Comparison of ENCODE assay signal across 21 cellular contexts in genomic region chr1:3142236-3142635, GRCh38.
DNase-seq lines count a peak whose midpoint lies in the region; ATAC-seq and TF ChIP-seq lines count a peak whose summit lies in the region.
"Had no signal": no experiment of that assay in that cellular context is flagged by ENCODE, and none has a peak within 500 bp of the region (broad histone marks: within the 10 kb centered on the region; RNA-seq: fewer than 3 reads in every experiment).

No MANE protein-coding gene starts in this region.

- peak overlapping the region in 8 of 11 experiments; percentile 16 to 67 (median 43); a peak in 14 of 22 replicates for H3K4me2 ChIP-seq in BLaER1 treated with 17β-estradiol and CSF1 and Interleukin-3, amounts not matched to agents 10 nM and 100 nM
- H3K4me2 ChIP-seq in neural cell (ENCODE audit: low read length) (no peak overlapping the region), neuronal stem cell (ENCODE audit: insufficient read depth, low read length, poor library complexity, severe bottlenecking) (no peak overlapping the region)
- H3K4me2 ChIP-seq: A549 had no signal

- TF ChIP-seq RAD21 in neural cell (conservative IDR thresholded peaks at IDR 0.05): no peak

- WGBS in neuronal stem cell (ENCODE audit: extremely low coverage in 2 of 2, insufficient read length in 2 of 2, insufficient replicate concordance in 1 of 2), 2 donors: no CpG with 5 or more reads among the region's 17 CpGs

- peak overlapping the region; percentile 94 for H3K23ac ChIP-seq in neuronal stem cell (ENCODE audit: low read depth, low read length, poor library complexity)

- no peak overlapping the region for H3K4ac ChIP-seq in neuronal stem cell (ENCODE audit: low read length)

- H2BK15ac ChIP-seq in neuronal stem cell (ENCODE audit: low read length): peak overlapping the region; percentile 10

- H3K27ac ChIP-seq in BLaER1 treated with 17β-estradiol and CSF1 and Interleukin-3, amounts not matched to agents 10 nM and 100 nM: no peak overlapping the region
- H3K27ac ChIP-seq in neural cell (ENCODE audit: low read length) (peak overlapping the region; percentile 71), neuronal stem cell (replicated peaks; ENCODE audit: low read length) (no peak overlapping the region), brain microvascular endothelial cell (no peak overlapping the region)
- H3K27ac ChIP-seq: A549, C4-2B had no signal

- H2BK120ac ChIP-seq in neuronal stem cell (ENCODE audit: low read depth, low read length): peak overlapping the region; percentile 93

- H4K8ac ChIP-seq in neuronal stem cell (ENCODE audit: low read depth, low read length): no peak overlapping the region

- H3K9ac ChIP-seq in BLaER1 treated with 17β-estradiol and CSF1 and Interleukin-3, amounts not matched to agents 10 nM and 100 nM: no peak overlapping the region
- H3K9ac ChIP-seq in neural cell (ENCODE audit: low read length) (peak overlapping the region; percentile 48), neuronal stem cell (ENCODE audit: low read depth, low read length, poor library complexity) (peak overlapping the region; percentile 74)

- H3K79me1 ChIP-seq in neuronal stem cell (ENCODE audit: low read depth, low read length): peaks cover 9% of the 10 kb centered on the region

- H3K14ac ChIP-seq in neuronal stem cell (ENCODE audit: low read length): peak overlapping the region; percentile 89

- TF ChIP-seq CTCF in neural cell (IDR thresholded peaks at IDR 0.05; ENCODE audit: poor library complexity, severe bottlenecking) (no peak), brain microvascular endothelial cell (IDR thresholded peaks at IDR 0.05; ENCODE audit: low read depth, low read length, missing control alignments) (no peak)

- ATAC-seq in GM21390 (IDR thresholded peaks at IDR 0.05; ENCODE audit: unreplicated experiment): no peak
- ATAC-seq: A549; CD8-positive, alpha-beta T cell had no signal

- H3K9me2 ChIP-seq in neural cell (ENCODE audit: insufficient read depth, low read length): no peaks in the 10 kb centered on the region

- H2AFZ ChIP-seq in neural cell (ENCODE audit: low read depth, low read length) (no peak overlapping the region), neuronal stem cell (ENCODE audit: low read length) (peak overlapping the region; percentile 61)

- peak overlapping the region; percentile 46 for H2BK5ac ChIP-seq in neuronal stem cell (ENCODE audit: low read length)

- TF ChIP-seq EP300 in neural cell (conservative IDR thresholded peaks at IDR 0.05; ENCODE audit: poor library complexity, severe bottlenecking): no peak

- H2AK5ac ChIP-seq in neuronal stem cell (ENCODE audit: low read depth, low read length): peak overlapping the region; percentile 15

- H3F3A ChIP-seq in neural cell (ENCODE audit: insufficient read depth, low read length, poor library complexity, severe bottlenecking): peaks cover 3% of the 10 kb centered on the region

- DNase-seq in neuronal stem cell (ENCODE audit: low spot score) (no peak), brain microvascular endothelial cell (no peak), DMS114 treated with DMSO at 0.1 percent for 48 hours (lab: John Stamatoyannopoulos, UW; ENCODE audit: unreplicated experiment) (no peak)
- DNase-seq: 8988T; ACHN; AML-193; BE2C; CD4-positive, CD25-positive, alpha-beta regulatory T cell; CD8-positive, alpha-beta T cell; DMS 273 treated with DMSO at 0.1 percent for 48 hours; DMS53; DMS79 treated with DMSO at 0.1 percent for 48 hours; GF-D8; GOT3; H7; HCEC 1CT had no signal

- peaks cover 0 to 36% (median 0%) of the 10 kb centered on the region in 11 experiments; a peak in 5 of 22 replicates for H4K20me1 ChIP-seq in BLaER1 treated with 17β-estradiol and CSF1 and Interleukin-3, amounts not matched to agents 10 nM and 100 nM
- no peaks in the 10 kb centered on the region for H4K20me1 ChIP-seq in neural cell (ENCODE audit: insufficient read depth)

- no peaks in the 10 kb centered on the region for H3K9me3 ChIP-seq in BLaER1 treated with 17β-estradiol and CSF1 and Interleukin-3, amounts not matched to agents 10 nM and 100 nM (replicated peaks in 1 of 11)
- no peaks in the 10 kb centered on the region for H3K9me3 ChIP-seq in neural cell (ENCODE audit: low read length)
- peaks cover 0 to 6% of the 10 kb centered on the region in 2 donors for H3K9me3 ChIP-seq in neuronal stem cell (replicated peaks in 1 of 2; ENCODE audit: control insufficient read depth in 2 of 2, insufficient read depth in 1 of 2, low read depth in 1 of 2, low read length in 2 of 2)
- H3K9me3 ChIP-seq: A549, BE2C had no signal

- peak overlapping the region; percentile 46 for H2BK12ac ChIP-seq in neuronal stem cell (ENCODE audit: low read length)

- no peak overlapping the region for H3K4me3 ChIP-seq in BLaER1 treated with 17β-estradiol and CSF1 and Interleukin-3, amounts not matched to agents 10 nM and 100 nM
- H3K4me3 ChIP-seq in neural cell (ENCODE audit: low read length) (no peak overlapping the region), neuronal stem cell (ENCODE audit: low read length in 2 of 2) (no peak overlapping the region), brain microvascular endothelial cell (ENCODE audit: low read depth, low read length) (no peak overlapping the region)
- H3K4me3 ChIP-seq: A549 had no signal

- peaks cover 35% of the 10 kb centered on the region for H3K79me2 ChIP-seq in neural cell (replicated peaks; ENCODE audit: insufficient read depth, low read length)

- no peak overlapping the region for H4K91ac ChIP-seq in neuronal stem cell (ENCODE audit: low read depth, low read length, poor library complexity)

- no peaks in the 10 kb centered on the region for H3K36me3 ChIP-seq in BLaER1 treated with 17β-estradiol and CSF1 and Interleukin-3, amounts not matched to agents 10 nM and 100 nM
- no peaks in the 10 kb centered on the region for H3K36me3 ChIP-seq in neural cell (ENCODE audit: insufficient read depth, low read length)
- peaks cover 0 to 1% of the 10 kb centered on the region in 2 donors for H3K36me3 ChIP-seq in neuronal stem cell (replicated peaks in 1 of 2; ENCODE audit: control insufficient read depth in 2 of 2, insufficient read depth in 2 of 2, low read length in 2 of 2)
- H3K36me3 ChIP-seq in brain microvascular endothelial cell (replicated peaks): no peaks in the 10 kb centered on the region
- H3K36me3 ChIP-seq: BE2C had no signal

- peaks cover 0 to 12% (median 5%) of the 10 kb centered on the region in 11 experiments; a peak in 7 of 22 replicates for H3K27me3 ChIP-seq in BLaER1 treated with 17β-estradiol and CSF1 and Interleukin-3, amounts not matched to agents 10 nM and 100 nM
- no peaks in the 10 kb centered on the region for H3K27me3 ChIP-seq in neural cell (ENCODE audit: insufficient read depth, low read depth, low read length)
- peaks cover 0 to 32% (median 2%) of the 10 kb centered on the region in 3 experiments for H3K27me3 ChIP-seq in neuronal stem cell (ENCODE audit: control insufficient read depth in 3 of 3, insufficient read depth in 3 of 3, low read depth in 1 of 3, low read length in 3 of 3)
- peaks cover 3% of the 10 kb centered on the region for H3K27me3 ChIP-seq in brain microvascular endothelial cell (replicated peaks)

- H3K18ac ChIP-seq in neuronal stem cell (ENCODE audit: low read length): peak overlapping the region; percentile 78

- H3K4me1 ChIP-seq in BLaER1 treated with 17β-estradiol and CSF1 and Interleukin-3, amounts not matched to agents 10 nM and 100 nM: peaks cover 0 to 42% (median 25%) of the 10 kb centered on the region in 10 experiments; a peak in 15 of 20 replicates
- H3K4me1 ChIP-seq in neuronal stem cell (ENCODE audit: control insufficient read depth in 2 of 2, insufficient read depth in 1 of 2, low read depth in 1 of 2, low read length in 2 of 2): peaks cover 13 to 31% of the 10 kb centered on the region in 2 donors
- H3K4me1 ChIP-seq: A549, BE2C had no signal

- in situ Hi-C loops in brain microvascular endothelial cell (cut with HindIII; ENCODE audit: low pct_ligation_motif_present, low sequenced_read_pairs): no loop called here

TF ChIP-seq in neural cell, 6 proteins besides CTCF, POLR2A, EP300 and RAD21:
- TF ChIP-seq MXI1 (conservative IDR thresholded peaks at IDR 0.05; ENCODE audit: poor library complexity, severe bottlenecking) (no peak), POLR2AphosphoS5 (IDR thresholded peaks at IDR 0.05) (no peak)
- TF ChIP-seq, protein P1, sequence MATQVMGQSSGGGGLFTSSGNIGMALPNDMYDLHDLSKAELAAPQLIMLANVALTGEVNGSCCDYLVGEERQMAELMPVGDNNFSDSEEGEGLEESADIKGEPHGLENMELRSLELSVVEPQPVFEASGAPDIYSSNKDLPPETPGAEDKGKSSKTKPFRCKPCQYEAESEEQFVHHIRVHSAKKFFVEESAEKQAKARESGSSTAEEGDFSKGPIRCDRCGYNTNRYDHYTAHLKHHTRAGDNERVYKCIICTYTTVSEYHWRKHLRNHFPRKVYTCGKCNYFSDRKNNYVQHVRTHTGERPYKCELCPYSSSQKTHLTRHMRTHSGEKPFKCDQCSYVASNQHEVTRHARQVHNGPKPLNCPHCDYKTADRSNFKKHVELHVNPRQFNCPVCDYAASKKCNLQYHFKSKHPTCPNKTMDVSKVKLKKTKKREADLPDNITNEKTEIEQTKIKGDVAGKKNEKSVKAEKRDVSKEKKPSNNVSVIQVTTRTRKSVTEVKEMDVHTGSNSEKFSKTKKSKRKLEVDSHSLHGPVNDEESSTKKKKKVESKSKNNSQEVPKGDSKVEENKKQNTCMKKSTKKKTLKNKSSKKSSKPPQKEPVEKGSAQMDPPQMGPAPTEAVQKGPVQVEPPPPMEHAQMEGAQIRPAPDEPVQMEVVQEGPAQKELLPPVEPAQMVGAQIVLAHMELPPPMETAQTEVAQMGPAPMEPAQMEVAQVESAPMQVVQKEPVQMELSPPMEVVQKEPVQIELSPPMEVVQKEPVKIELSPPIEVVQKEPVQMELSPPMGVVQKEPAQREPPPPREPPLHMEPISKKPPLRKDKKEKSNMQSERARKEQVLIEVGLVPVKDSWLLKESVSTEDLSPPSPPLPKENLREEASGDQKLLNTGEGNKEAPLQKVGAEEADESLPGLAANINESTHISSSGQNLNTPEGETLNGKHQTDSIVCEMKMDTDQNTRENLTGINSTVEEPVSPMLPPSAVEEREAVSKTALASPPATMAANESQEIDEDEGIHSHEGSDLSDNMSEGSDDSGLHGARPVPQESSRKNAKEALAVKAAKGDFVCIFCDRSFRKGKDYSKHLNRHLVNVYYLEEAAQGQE (IDR thresholded peaks at IDR 0.05; ENCODE audit: borderline replicate concordance): no peak
TF ChIP-seq in neural cell: peak in this region for 0.

Comparison
In these comparisons a context has a peak if more than half of its experiments do, and no peak if none do; other contexts are left out.
1. H3K4me2 ChIP-seq: peak in BLaER1 treated with 17β-estradiol and CSF1 and Interleukin-3, amounts not matched to agents 10 nM and 100 nM (8 of 11); none in neural cell (single experiment) and neuronal stem cell (single experiment).
2. H3K9ac ChIP-seq: peak in neural cell (single experiment) and neuronal stem cell (single experiment); none in BLaER1 treated with 17β-estradiol and CSF1 and Interleukin-3, amounts not matched to agents 10 nM and 100 nM (0 of 11).